In the genomic region with DNA sequence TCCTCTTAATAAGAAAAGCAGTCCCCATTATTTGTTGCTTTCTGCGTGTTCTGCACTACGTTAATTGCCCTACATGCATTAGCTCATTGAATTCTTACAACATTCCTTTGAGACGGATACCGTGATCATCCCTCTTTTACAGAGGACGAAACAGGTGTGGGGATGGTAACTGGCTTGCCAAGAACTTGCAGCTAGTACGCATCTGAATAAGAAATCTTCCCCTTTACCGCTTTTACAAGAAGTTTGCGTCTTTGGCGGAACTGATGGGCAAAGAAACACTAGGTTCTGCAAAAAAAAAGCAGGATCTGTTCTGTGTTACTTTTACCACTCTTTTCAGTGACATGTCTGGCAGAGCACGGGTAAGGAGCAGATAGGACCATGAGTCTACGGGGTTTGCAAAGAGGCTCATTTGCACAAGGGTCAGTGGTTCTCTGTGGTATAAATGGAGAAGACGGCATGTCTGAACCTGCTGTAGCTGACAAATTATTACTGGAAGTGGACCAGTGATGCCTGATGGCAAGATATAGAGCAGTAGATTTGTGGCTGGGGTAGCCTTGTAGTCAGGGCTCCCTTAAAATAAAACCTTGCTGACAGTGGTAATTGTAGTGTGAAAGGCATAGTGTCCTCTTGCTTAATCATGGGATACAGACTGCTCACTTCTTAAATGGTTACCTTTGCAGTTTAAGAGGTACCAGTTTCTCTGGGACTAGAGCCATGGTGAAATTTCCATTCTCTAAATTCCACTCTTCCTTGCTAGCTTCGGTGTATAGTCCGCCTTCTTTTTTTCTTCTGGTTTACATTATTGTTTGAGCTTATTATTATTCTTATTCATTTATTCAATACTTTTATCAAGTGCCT, we compare ENCODE assay signal across 8 cellular contexts. TPM values are rescaled to one million over a fixed set of nuclear protein-coding genes. Genes with fewer than 3 reads are reported as not detected.
A peak's percentile ranks its signal among the peaks of the same experiment; 100 is the strongest.
DNase-seq lines count a peak whose midpoint lies in the region; ATAC-seq and TF ChIP-seq lines count a peak whose summit lies in the region.

No MANE protein-coding gene starts in this region.

- intact Hi-C loops in ascending aorta (cut with DNase I), result loop anchor here (5.0 kb wide), 1 partner anchor 438 kb away; no protein-coding TSS in a partner anchor

- DNase-seq in DMS79 treated with DMSO at 0.1 percent for 48 hours (lab: John Stamatoyannopoulos, UW), result peak; percentile 53
- DNase-seq in MM.1S, result peak; percentile 12
- DNase-seq in ascending aorta (ENCODE audit: low spot score in 2 of 2), result no peak
- DNase-seq in UCSD-AML1 (lab: John Stamatoyannopoulos, UW; ENCODE audit: unreplicated experiment), result no peak
- DNase-seq in NCI-H2029 treated with DMSO at 0.1 percent for 48 hours (lab: John Stamatoyannopoulos, UW), result no peak

- H3K9me3 ChIP-seq in MM.1S (replicated peaks; ENCODE audit: insufficient read depth, low read length) (no peaks in the 10 kb centered on the region), ascending aorta (no peaks in the 10 kb centered on the region), thymus (ENCODE audit: control insufficient read depth) (no peaks in the 10 kb centered on the region)

- 0 out of 2 replicates have a peak, but pooled peaks cover 2% of the 10 kb centered on the region for H3K36me3 ChIP-seq in MM.1S (replicated peaks; ENCODE audit: insufficient read depth, low read length)
- peaks cover 4 to 12% of the 10 kb centered on the region in 2 donors for H3K36me3 ChIP-seq in ascending aorta
- peaks cover 3% of the 10 kb centered on the region for H3K36me3 ChIP-seq in thymus (ENCODE audit: control insufficient read depth, insufficient read depth)

- H3F3A ChIP-seq in MM.1S (ENCODE audit: insufficient read depth, low read length), result peaks cover 21% of the 10 kb centered on the region

- ATAC-seq in esophagus mucosa, result no peak

- H3K79me2 ChIP-seq in MM.1S (ENCODE audit: low read length), result peaks cover 49% of the 10 kb centered on the region

- peak overlapping the region; percentile 90 for H2AFZ ChIP-seq in MM.1S (ENCODE audit: low read length)

- TF ChIP-seq CTCF in MM.1S (IDR thresholded peaks at IDR 0.05; ENCODE audit: low read length), result no peak
- no peak for TF ChIP-seq CTCF in ascending aorta (IDR thresholded peaks at IDR 0.05)

- H3K27me3 ChIP-seq in MM.1S (replicated peaks; ENCODE audit: insufficient read depth, low read length), result no peaks in the 10 kb centered on the region
- H3K27me3 ChIP-seq in ascending aorta, result no peaks in the 10 kb centered on the region
- no peaks in the 10 kb centered on the region for H3K27me3 ChIP-seq in layer of hippocampus (ENCODE audit: control insufficient read depth, insufficient read depth, low read length)
- H3K27me3 ChIP-seq in thymus (ENCODE audit: control insufficient read depth, insufficient read depth), result no peaks in the 10 kb centered on the region

- WGBS in thymus, result 20% methylated on average over 14 of the region's 14 CpGs

- H3K4me1 ChIP-seq in MM.1S (ENCODE audit: low read length), result peaks cover 22% of the 10 kb centered on the region
- peaks cover 5 to 22% of the 10 kb centered on the region in 2 donors for H3K4me1 ChIP-seq in ascending aorta
- H3K4me1 ChIP-seq in thymus (ENCODE audit: control insufficient read depth, insufficient read depth, low read length), result peaks cover 16% of the 10 kb centered on the region

- no peaks in the 10 kb centered on the region for H3K9me2 ChIP-seq in MM.1S (replicated peaks; ENCODE audit: insufficient read depth, low read length)

- H3K4me3 ChIP-seq in MM.1S (ENCODE audit: low read length), result peak overlapping the region; percentile 85
- H3K4me3 ChIP-seq in ascending aorta, result peak overlapping the region; percentile 98 to 100
- H3K4me3 ChIP-seq in thymus (ENCODE audit: low read length), result peak overlapping the region; percentile 87

- H4K20me1 ChIP-seq in MM.1S (ENCODE audit: insufficient read depth, low read length), result no peaks in the 10 kb centered on the region

- H3K27ac ChIP-seq in MM.1S (ENCODE audit: low read length), result no peak overlapping the region
- H3K27ac ChIP-seq in ascending aorta, result peak overlapping the region in 1 of 2 donors; percentile 68
- peak overlapping the region; percentile 89 for H3K27ac ChIP-seq in layer of hippocampus (ENCODE audit: low read depth, low read length)
- H3K27ac ChIP-seq in thymus (ENCODE audit: low read depth), result no peak overlapping the region

- peak overlapping the region; percentile 93 for H3K4me2 ChIP-seq in MM.1S (ENCODE audit: low read depth, low read length)

- H3K9ac ChIP-seq in MM.1S (ENCODE audit: low read length), result peak overlapping the region; percentile 78; the same call in 1 of the 2 replicates

RNA-seq across cellular contexts. Expression of a gene that starts 1.4 kb away (rescaled TPM):
- total RNA-seq in ascending aorta, result 6.1 TPM
- 8.6 TPM for polyA plus RNA-seq in thymus
- total RNA-seq in esophagus mucosa, result 6.2 TPM

RNA-seq across cellular contexts. Expression of a gene that starts 3.2 kb away (rescaled TPM):
- total RNA-seq in ascending aorta (27.4 TPM), esophagus mucosa (29.9 TPM)
- 26.0 TPM for polyA plus RNA-seq in thymus

RNA-seq across cellular contexts. Expression of a gene that starts 30.4 kb away (rescaled TPM):
- 44.4 TPM for total RNA-seq in ascending aorta
- polyA plus RNA-seq in thymus, result 23.7 TPM
- 43.2 TPM for total RNA-seq in esophagus mucosa

Comparison
In these comparisons a context has a peak if more than half of its experiments do, and no peak if none do; other contexts are left out.
1. DNase-seq: peak in DMS79 treated with DMSO at 0.1 percent for 48 hours (single experiment) and MM.1S (single experiment); none in ascending aorta (0 of 2), UCSD-AML1 (single experiment) and NCI-H2029 treated with DMSO at 0.1 percent for 48 hours (single experiment).
2. Peak in every context shown above with its lines, with median percentiles within 50 percentile points of each other: H3K4me3 ChIP-seq.